In the genomic region with DNA sequence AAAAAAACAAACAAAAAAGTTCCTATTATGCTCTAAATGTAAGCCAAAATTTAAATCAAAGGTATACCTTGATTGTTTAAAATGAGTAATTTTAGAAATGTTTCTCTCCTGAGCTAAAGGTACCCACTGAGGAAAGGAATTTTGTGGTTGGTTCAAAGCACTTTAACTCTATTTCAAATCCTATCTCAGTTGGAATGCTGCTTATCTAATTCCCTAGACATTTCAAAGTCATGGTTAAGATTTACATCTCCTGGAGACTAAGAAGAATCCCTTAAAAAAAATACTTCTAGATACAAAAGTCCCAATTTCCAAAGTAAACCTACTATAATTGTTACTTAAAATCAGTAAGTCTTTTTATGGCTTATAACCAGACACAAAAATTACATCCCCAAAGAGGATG, we compare ENCODE assay signal across 11 cellular contexts.
"Had no signal": no experiment of that assay in that cellular context is flagged by ENCODE, and none has a peak within 500 bp of the region (broad histone marks: within the 10 kb centered on the region; RNA-seq: fewer than 3 reads in every experiment).

No MANE protein-coding gene starts in this region.

- H3K4me3 ChIP-seq: GM23248, HAP-1 had no signal

- H3K4me3 Mint-ChIP-seq: HFFc6, IgD-negative memory B cell had no signal

- H3K36me3 Mint-ChIP-seq: IgD-negative memory B cell had no signal

- FAIRE-seq: H1 had no signal

- H3K27ac Mint-ChIP-seq: HFFc6 had no signal

- H3K4me1 Mint-ChIP-seq: IgD-negative memory B cell had no signal

- DNase-seq: GM23248, H7, HFFc6, Karpas-422, KBM-7 had no signal

- H3K9ac ChIP-seq: GM23248, KMS-11 had no signal

- ATAC-seq: HCT116 had no signal

- H3K36me3 ChIP-seq: HAP-1 had no signal

- H3K9me3 ChIP-seq: HAP-1 had no signal

- H3K4me1 ChIP-seq: HAP-1 had no signal

- H3K27ac ChIP-seq: GM23248, HL-60, KMS-11 had no signal
